17 cellular contexts compared by ENCODE assay signal in the genomic region with DNA sequence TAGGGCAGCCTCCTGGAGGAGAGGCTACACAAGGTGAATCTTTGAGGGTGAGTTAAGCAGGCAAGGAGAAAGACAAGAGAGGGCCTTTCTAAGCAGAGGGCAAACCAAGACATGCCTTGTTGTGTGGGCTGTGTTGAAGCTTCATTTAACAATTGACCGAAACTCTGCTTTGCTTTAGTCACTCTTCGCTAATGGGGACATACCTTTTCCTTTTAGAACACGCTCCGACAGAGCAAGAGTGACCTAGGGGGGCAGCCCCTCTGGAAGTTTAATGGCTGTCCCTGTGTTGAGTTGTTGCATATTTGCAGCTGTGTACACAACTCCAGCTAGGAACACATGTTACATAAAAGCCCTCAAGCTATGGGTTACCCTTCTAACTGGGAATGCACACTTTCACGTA.
A peak's percentile ranks its signal among the peaks of the same experiment; 100 is the strongest.
DNase-seq lines count a peak whose midpoint lies in the region; ATAC-seq, FAIRE-seq and TF ChIP-seq lines count a peak whose summit lies in the region.
"Had no signal": no experiment of that assay in that cellular context is flagged by ENCODE, and none has a peak within 500 bp of the region (broad histone marks: within the 10 kb centered on the region; RNA-seq: fewer than 3 reads in every experiment).

No MANE protein-coding gene starts in this region.

- H4K20me1 ChIP-seq in BLaER1 (no peaks in the 10 kb centered on the region; the same call in 1 of the 2 replicates), astrocyte (ENCODE audit: insufficient read depth, low read length) (no peaks in the 10 kb centered on the region), neural cell (ENCODE audit: insufficient read depth) (no peaks in the 10 kb centered on the region)

- no peak overlapping the region for H3K4me3 Mint-ChIP-seq in astrocyte (ENCODE audit: unreplicated experiment)
- H3K4me3 Mint-ChIP-seq: T-cell had no signal

- H3K9me3 Mint-ChIP-seq in astrocyte (ENCODE audit: unreplicated experiment), result peaks cover 1% of the 10 kb centered on the region

- H3K4me2 ChIP-seq in BLaER1 (peak overlapping the region; percentile 67; the same call in 1 of the 2 replicates), astrocyte (ENCODE audit: low read length) (peak overlapping the region; percentile 22), neural cell (ENCODE audit: low read length) (peak overlapping the region; percentile 13)
- H3K4me2 ChIP-seq: A549 had no signal

- peaks cover 9% of the 10 kb centered on the region for H3K36me3 Mint-ChIP-seq in astrocyte (ENCODE audit: low read depth, unreplicated experiment)
- H3K36me3 Mint-ChIP-seq: T-cell had no signal

- H3K27me3 ChIP-seq in BLaER1, result no peaks in the 10 kb centered on the region
- no peaks in the 10 kb centered on the region for H3K27me3 ChIP-seq in astrocyte (ENCODE audit: insufficient read depth, low read length)
- no peaks in the 10 kb centered on the region for H3K27me3 ChIP-seq in neural cell (ENCODE audit: insufficient read depth, low read depth, low read length)

- ATAC-seq in GM19324 (IDR thresholded peaks at IDR 0.05; ENCODE audit: low FRiP score, unreplicated experiment), result no peak
- ATAC-seq: T-cell had no signal

- peaks cover 54% of the 10 kb centered on the region for H3K36me3 ChIP-seq in BLaER1
- H3K36me3 ChIP-seq in astrocyte (ENCODE audit: insufficient read depth, low read length), result no peaks in the 10 kb centered on the region
- H3K36me3 ChIP-seq in neural cell (ENCODE audit: insufficient read depth, low read length), result no peaks in the 10 kb centered on the region

- H3K79me2 ChIP-seq in astrocyte (ENCODE audit: insufficient read depth, low read length), result no peaks in the 10 kb centered on the region
- no peaks in the 10 kb centered on the region for H3K79me2 ChIP-seq in neural cell (replicated peaks; ENCODE audit: insufficient read depth, low read length)

- no peak overlapping the region for H3K27ac Mint-ChIP-seq in astrocyte (ENCODE audit: unreplicated experiment)
- H3K27ac Mint-ChIP-seq: T-cell had no signal

- H3K4me1 ChIP-seq in BLaER1 (peaks cover 24% of the 10 kb centered on the region), astrocyte (ENCODE audit: insufficient read depth, low read length) (peaks cover 10% of the 10 kb centered on the region)
- H3K4me1 ChIP-seq: A549 had no signal

- peaks cover 11% of the 10 kb centered on the region for H3K4me1 Mint-ChIP-seq in astrocyte (ENCODE audit: low read depth, unreplicated experiment)

- H3K9me2 ChIP-seq in neural cell (ENCODE audit: insufficient read depth, low read length), result no peaks in the 10 kb centered on the region

- H3K9me3 ChIP-seq in BLaER1, result peaks cover 16% of the 10 kb centered on the region
- H3K9me3 ChIP-seq in astrocyte (ENCODE audit: insufficient read depth, low read depth, low read length), result no peaks in the 10 kb centered on the region
- no peaks in the 10 kb centered on the region for H3K9me3 ChIP-seq in neural cell (ENCODE audit: low read length)
- H3K9me3 ChIP-seq: A549 had no signal

- DNase-seq in NCI-H146 (lab: John Stamatoyannopoulos, UW) (peak; percentile 61), astrocyte (ENCODE audit: low read depth) (no peak), cortex of kidney (lab: John Stamatoyannopoulos, UW) (no peak), GF-D8 (lab: John Stamatoyannopoulos, UW) (no peak)
- DNase-seq: C1 segment of cervical spinal cord, DMS79, HCEC 1CT, NCI-H1092 treated with DMSO at 0.1 percent for 48 hours, NCI-H2029, NCI-H524 treated with DMSO at 0.1 percent for 48 hours, SHP77, T-cell had no signal

- no peak overlapping the region for H3K4me3 ChIP-seq in BLaER1
- no peak overlapping the region for H3K4me3 ChIP-seq in astrocyte (ENCODE audit: insufficient read depth, low read depth, low read length)
- H3K4me3 ChIP-seq in neural cell (ENCODE audit: low read length), result peak overlapping the region; percentile 37
- H3K4me3 ChIP-seq: A549 had no signal

- FAIRE-seq in astrocyte (lab: Jason Lieb, UNC), result no peak
- FAIRE-seq: A549, RCC 7860 had no signal

- no peak overlapping the region; the same call in 1 of the 2 replicates for H3K27ac ChIP-seq in BLaER1
- no peak overlapping the region for H3K27ac ChIP-seq in astrocyte (ENCODE audit: low read depth, low read length)
- peak overlapping the region; percentile 21 for H3K27ac ChIP-seq in neural cell (ENCODE audit: low read length)
- H3K27ac ChIP-seq: A549 had no signal

- no peak for TF ChIP-seq EP300 in neural cell (conservative IDR thresholded peaks at IDR 0.05; ENCODE audit: poor library complexity, severe bottlenecking)

- no peak overlapping the region for H3K9ac ChIP-seq in BLaER1
- no peak overlapping the region for H3K9ac ChIP-seq in astrocyte (ENCODE audit: low read length)
- no peak overlapping the region for H3K9ac ChIP-seq in neural cell (ENCODE audit: low read length)

- no peak for TF ChIP-seq RAD21 in neural cell (conservative IDR thresholded peaks at IDR 0.05)

- H3K27me3 Mint-ChIP-seq in astrocyte (ENCODE audit: low read depth, unreplicated experiment), result no peaks in the 10 kb centered on the region

- H2AFZ ChIP-seq in astrocyte (ENCODE audit: low read depth, low read length), result no peak overlapping the region
- no peak overlapping the region for H2AFZ ChIP-seq in neural cell (ENCODE audit: low read depth, low read length)

- H3F3A ChIP-seq in neural cell (ENCODE audit: insufficient read depth, low read length, poor library complexity, severe bottlenecking), result no peaks in the 10 kb centered on the region

- TF ChIP-seq CTCF in astrocyte (IDR thresholded peaks at IDR 0.05; ENCODE audit: insufficient read depth, low read depth, low read length) (no peak), neural cell (IDR thresholded peaks at IDR 0.05; ENCODE audit: poor library complexity, severe bottlenecking) (no peak)

TF ChIP-seq in neural cell, 6 proteins besides CTCF, POLR2A, EP300 and RAD21:
- no peak for TF ChIP-seq EZH2 (IDR thresholded peaks at IDR 0.05; ENCODE audit: borderline replicate concordance, insufficient read depth, low read length, poor library complexity, severe bottlenecking)
- no peak for TF ChIP-seq SMC3 (conservative IDR thresholded peaks at IDR 0.05; ENCODE audit: poor library complexity)
- TF ChIP-seq MXI1 (conservative IDR thresholded peaks at IDR 0.05; ENCODE audit: poor library complexity, severe bottlenecking), result no peak
- TF ChIP-seq TAF1 (IDR thresholded peaks at IDR 0.05; ENCODE audit: low read depth), result no peak
- TF ChIP-seq POLR2AphosphoS5 (IDR thresholded peaks at IDR 0.05), result no peak
- TF ChIP-seq REST (IDR thresholded peaks at IDR 0.05; ENCODE audit: borderline replicate concordance), result no peak

Comparison
In these comparisons a context has a peak if more than half of its experiments do, and no peak if none do; other contexts are left out.
1. H3K4me2 ChIP-seq: peak in every context shown above with its lines; median percentile 67 in BLaER1; 22 in astrocyte; 13 in neural cell.